Comparison of ENCODE assay signal across 9 cellular contexts in the genomic region with DNA sequence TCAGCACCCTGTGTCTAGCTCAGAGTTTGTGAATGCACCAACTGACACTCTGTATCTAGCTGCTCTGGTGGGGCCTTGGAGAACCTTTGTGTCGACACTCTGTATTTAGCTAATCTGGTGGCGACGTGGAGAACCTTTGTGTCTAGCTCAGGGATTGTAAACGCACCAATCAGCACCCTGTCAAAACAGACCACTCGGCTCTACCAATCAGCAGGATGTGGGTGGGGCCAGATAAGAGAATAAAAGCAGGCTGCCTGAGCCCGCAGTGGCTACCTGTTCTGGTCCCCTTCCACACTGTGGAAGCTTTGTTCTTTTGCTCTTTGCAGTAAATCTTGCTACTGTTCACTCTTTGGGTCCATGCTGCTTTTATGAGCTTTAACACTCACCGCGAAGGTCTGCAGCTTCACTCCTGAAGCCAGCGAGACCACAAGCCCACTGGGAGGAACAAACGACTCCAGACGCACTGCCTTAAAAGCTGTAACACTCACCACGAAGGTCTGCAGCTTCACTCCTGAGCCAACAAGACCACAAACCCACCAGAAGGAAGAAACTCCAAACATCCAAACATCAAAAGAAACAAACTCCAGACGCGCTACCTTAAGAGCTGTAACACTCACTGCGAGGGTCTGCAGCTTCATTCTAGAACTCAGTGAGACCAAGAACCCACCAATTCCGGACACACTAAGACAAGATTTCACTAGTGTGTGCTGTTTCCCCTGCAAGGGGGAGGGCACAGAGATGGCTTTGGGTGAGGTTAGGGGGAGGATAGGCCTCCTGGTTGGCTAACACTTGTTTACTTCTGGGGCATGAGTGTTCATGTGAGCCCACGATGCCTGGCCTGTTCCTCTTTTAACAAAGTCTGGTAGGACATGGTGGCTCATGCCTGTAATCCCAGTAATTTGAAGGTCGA. TPM values are rescaled to one million over a fixed set of nuclear protein-coding genes. Genes with fewer than 3 reads are reported as not detected.
A peak's percentile ranks its signal among the peaks of the same experiment; 100 is the strongest.
DNase-seq lines count a peak whose midpoint lies in the region; ATAC-seq and TF ChIP-seq lines count a peak whose summit lies in the region.
"Not testable (repeated sequence)": the region's sequence is repeated elsewhere in the genome, so short reads cannot be mapped to it uniquely, and the experiment has no call there.
"Had no signal": no experiment of that assay in that cellular context is flagged by ENCODE, and none has a peak within 500 bp of the region (broad histone marks: within the 10 kb centered on the region; RNA-seq: fewer than 3 reads in every experiment).

DPEP2 (minus strand) TSS at position 706 of the 910 bp plus-strand sequence. CDS start 6,272 bp downstream, outside the sequence.

- TF ChIP-seq CTCF in IMR-90 (conservative IDR thresholded peaks at IDR 0.05; ENCODE audit: low read depth, low read length); activated CD8-positive, alpha-beta T cell treated with anti-CD3 and anti-CD28 coated beads for 36 hours (IDR thresholded peaks at IDR 0.05): not testable (repeated sequence)

- peak within 1 kb of the TSS; percentile 52; the same call in 1 of the 2 replicates for H3K14ac ChIP-seq in IMR-90 (replicated peaks; ENCODE audit: low read depth, low read length)

- not testable (repeated sequence) for H3K27ac ChIP-seq in IMR-90 (ENCODE audit: insufficient read depth, low read length)

- H2BK120ac ChIP-seq in IMR-90 (ENCODE audit: low read depth, low read length), result peak within 1 kb of the TSS; percentile 6

- H3K4me2 ChIP-seq in IMR-90 (ENCODE audit: low read depth, low read length), result 0 out of 2 replicates have a peak within 1 kb of the TSS, but pooled peaks have one; percentile 20

- CTCF ChIA-PET in IMR-90 (lab: Yijun Ruan, JAX), result not testable (repeated sequence)
- CTCF ChIA-PET in activated CD8-positive, alpha-beta T cell treated with anti-CD3 and anti-CD28 coated beads for 36 hours (lab: Charles Lee), result interaction anchor here (1.0 to 2.9 kb wide), 3 partner anchors 24 to 66 kb away, joined by 3 to 15 read pairs (median 8); partner anchors contain the start of genes DDX28 and DUS2

- BruUV-seq in IMR-90 (replicated peaks; lab: Mats Ljungman, UMichigan), result not testable (repeated sequence)

- ATAC-seq in IMR-90 (ENCODE audit: low read depth), result peak; percentile 61; the same call in 1 of the 2 replicates
- peak; percentile 84 for ATAC-seq in activated CD8-positive, alpha-beta T cell treated with anti-CD3 and anti-CD28 coated beads for 36 hours

- 0 out of 2 replicates have a peak within 1 kb of the TSS, but pooled peaks have one; percentile 19 for H3K9ac ChIP-seq in IMR-90 (ENCODE audit: low read depth, low read length)

- peak within 1 kb of the TSS; percentile 12; the same call in 1 of the 2 replicates for H2AK5ac ChIP-seq in IMR-90 (ENCODE audit: low read depth, low read length)

- H3K9me3 ChIP-seq in IMR-90 (ENCODE audit: control insufficient read depth, insufficient read depth, low read length), result not testable (repeated sequence)

- peak within 1 kb of the TSS; percentile 46; the same call in 1 of the 2 replicates for H3K4ac ChIP-seq in IMR-90 (ENCODE audit: low read depth, low read length)

- dilution Hi-C loops in IMR-90 (cut with HindIII; ENCODE audit: low sequenced_read_pairs, unreplicated experiment), result not testable (repeated sequence)

- not testable (repeated sequence) for TF ChIP-seq POLR2A in IMR-90 (IDR thresholded peaks at IDR 0.05; ENCODE audit: low read depth, low read length)

- H3K9me3 Mint-ChIP-seq in activated CD8-positive, alpha-beta T cell treated with anti-CD3 and anti-CD28 coated beads for 36 hours, result not testable (repeated sequence)

- H3K4me1 Mint-ChIP-seq in activated CD8-positive, alpha-beta T cell treated with anti-CD3 and anti-CD28 coated beads for 36 hours (ENCODE audit: low read depth), result peaks cover 54% of the 10 kb centered on the region

- in situ Hi-C loops in IMR-90 (cut with MboI; ENCODE audit: low sequenced_read_pairs), result not testable (repeated sequence)

- H3K4me3 ChIP-seq in IMR-90 (ENCODE audit: insufficient read depth, low read depth, low read length), result not testable (repeated sequence)

- intact Hi-C loops in IMR-90 (cut with micrococcal nuclease); activated CD8-positive, alpha-beta T cell treated with anti-CD3 and anti-CD28 coated beads for 36 hours (cut with micrococcal nuclease): not testable (repeated sequence)

- peaks cover 14% of the 10 kb centered on the region for H3K9me1 ChIP-seq in IMR-90 (ENCODE audit: insufficient read depth, low read length)

- peak within 1 kb of the TSS; percentile 63 for H2AFZ ChIP-seq in IMR-90 (replicated peaks; ENCODE audit: low read length, poor library complexity)

- H2BK20ac ChIP-seq in IMR-90 (ENCODE audit: low read depth, low read length), result peak within 1 kb of the TSS; percentile 18; the same call in 1 of the 2 replicates

- H4K91ac ChIP-seq in IMR-90 (ENCODE audit: insufficient read depth, low read depth, low read length), result peak within 1 kb of the TSS; percentile 8; the same call in 1 of the 2 replicates

- H3K79me1 ChIP-seq in IMR-90 (ENCODE audit: low read depth in 1 of 2, low read length in 2 of 2), result not testable (repeated sequence)

- 0 out of 3 replicates have a peak within 1 kb of the TSS, but pooled peaks have one; percentile 14 for H2BK15ac ChIP-seq in IMR-90 (ENCODE audit: low read depth, low read length)

- not testable (repeated sequence) for TF ChIP-seq RAD21 in IMR-90 (IDR thresholded peaks at IDR 0.05; ENCODE audit: low read length)

- not testable (repeated sequence) for H2BK5ac ChIP-seq in IMR-90 (ENCODE audit: low read depth, low read length, poor library complexity, severe bottlenecking)

- peak within 1 kb of the TSS; percentile 23 for H3K23ac ChIP-seq in IMR-90 (ENCODE audit: low read depth, low read length)

- POLR2A ChIA-PET in IMR-90 (lab: Charles Lee; ENCODE audit: unreplicated experiment), result not testable (repeated sequence)
- POLR2A ChIA-PET in activated CD8-positive, alpha-beta T cell treated with anti-CD3 and anti-CD28 coated beads for 36 hours (lab: Charles Lee), result interaction anchor here (1.0 to 1.5 kb wide), 5 partner anchors 10 to 85 kb away, joined by 4 to 6 read pairs (median 5); partner anchors contain the start of genes DDX28, DUS2 and PSMB10

- not testable (repeated sequence) for H3K56ac ChIP-seq in IMR-90 (ENCODE audit: extremely low read depth, insufficient read depth, low read length)

- H3K18ac ChIP-seq in IMR-90 (ENCODE audit: low read depth, low read length), result not testable (repeated sequence)

- peak within 1 kb of the TSS; percentile 82 for H3K27ac Mint-ChIP-seq in activated CD8-positive, alpha-beta T cell treated with anti-CD3 and anti-CD28 coated beads for 36 hours

- H3K36me3 ChIP-seq in IMR-90 (ENCODE audit: control insufficient read depth, insufficient read depth, low read length), result not testable (repeated sequence)

- H3K27me3 Mint-ChIP-seq in activated CD8-positive, alpha-beta T cell treated with anti-CD3 and anti-CD28 coated beads for 36 hours, result not testable (repeated sequence)

- H4K5ac ChIP-seq in IMR-90 (ENCODE audit: low read depth, low read length), result 0 out of 2 replicates have a peak within 1 kb of the TSS, but pooled peaks have one; percentile 13

- H4K8ac ChIP-seq in IMR-90 (ENCODE audit: low read depth in 2 of 2, low read length in 2 of 2), result peak within 1 kb of the TSS; percentile 11 to 26; a peak in 2 of 4 replicates

- H4K20me1 ChIP-seq in IMR-90 (ENCODE audit: insufficient read depth, low read length), result not testable (repeated sequence)

- not testable (repeated sequence) for H3K36me3 Mint-ChIP-seq in activated CD8-positive, alpha-beta T cell treated with anti-CD3 and anti-CD28 coated beads for 36 hours (ENCODE audit: low read depth)

- not testable (repeated sequence) for H3K27me3 ChIP-seq in IMR-90 (ENCODE audit: control insufficient read depth, insufficient read depth, low read length)

- 0% methylated on average over 1 of the region's 18 CpGs; no CpG with 5 or more reads in 1 of the 2 experiments for WGBS in IMR-90 (ENCODE audit: extremely low coverage in 2 of 2, insufficient read length in 1 of 2), 2 experiments

- DNase-seq in AML-193 (lab: John Stamatoyannopoulos, UW) (peak; percentile 49), SKM-1 (lab: John Stamatoyannopoulos, UW; ENCODE audit: unreplicated experiment) (peak; percentile 77), amniotic epithelial cell (ENCODE audit: low read depth) (peak; percentile 21), germinal center (ENCODE audit: low spot score) (peak; percentile 78), midbrain (lab: John Stamatoyannopoulos, UW) (peak; percentile 15)
- DNase-seq in IMR-90, result not testable (repeated sequence)
- peak; percentile 66 for DNase-seq in activated CD8-positive, alpha-beta T cell treated with anti-CD3 and anti-CD28 coated beads for 36 hours
- DNase-seq in stimulated activated CD4-positive, alpha-beta T cell treated with anti-CD3 and anti-CD28 coated beads, Interleukin-4, amount 100 ng/mL, for 24 hours, result peak; percentile 51

- H3K4me3 Mint-ChIP-seq in activated CD8-positive, alpha-beta T cell treated with anti-CD3 and anti-CD28 coated beads for 36 hours, result peak within 1 kb of the TSS; percentile 63

- H3K4me1 ChIP-seq in IMR-90 (ENCODE audit: control insufficient read depth, insufficient read depth, low read length), result not testable (repeated sequence)

- H2AK9ac ChIP-seq in IMR-90 (replicated peaks; ENCODE audit: low read depth, low read length, poor library complexity), result not testable (repeated sequence)

RNA-seq across cellular contexts. Expression of gene DPEP2, which starts in this region (rescaled TPM):
- not detected in 2 replicates for total RNA-seq in IMR-90 (2012; rRNA removed)
- polyA plus RNA-seq in IMR-90 (2012; rRNA removed), result not detected in 2 replicates
- 0.13 TPM in 1 of 2 replicates, not detected in the other for polyA plus RNA-seq in IMR-90 (2012; cell fraction: cytosol; rRNA removed)
- 0.02 and 0.08 TPM in 2 replicates for polyA plus RNA-seq in IMR-90 (2012; cell fraction: nucleus; rRNA removed; ENCODE audit: low replicate concordance)
- 1 to 10 TPM; 2.9 TPM for total RNA-seq in activated CD8-positive, alpha-beta T cell treated with anti-CD3 and anti-CD28 coated beads for 36 hours
- total RNA-seq: PC-3 had no signal

Comparison
In these comparisons a context has a peak if more than half of its experiments do, and no peak if none do; other contexts are left out.
1. Peak in ATAC-seq, H3K9ac ChIP-seq and H3K4me2 ChIP-seq in IMR-90; RNA of the gene not detected or under 1 TPM.